In the genomic region with DNA sequence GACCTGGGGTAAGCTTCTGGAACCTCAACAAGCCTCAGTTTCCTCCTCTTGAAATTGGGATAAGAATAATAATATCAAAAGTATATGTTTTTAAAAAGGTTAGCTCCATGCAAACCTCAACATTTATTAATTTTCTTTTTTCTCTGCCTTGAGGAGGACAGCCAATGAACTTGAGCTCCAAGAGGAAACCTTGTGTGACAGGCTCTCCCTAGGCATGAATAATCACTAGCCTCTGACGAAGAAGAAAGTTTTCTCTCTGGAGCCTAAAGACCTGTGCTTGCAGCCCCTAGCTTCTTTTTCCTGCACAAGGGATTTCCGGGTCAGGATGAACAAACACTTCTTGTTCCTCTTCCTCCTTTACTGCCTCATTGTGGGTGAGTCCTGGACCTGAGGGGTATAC, we compare ENCODE assay signal across 7 cellular contexts.
"Had no signal": no experiment of that assay in that cellular context is flagged by ENCODE, and none has a peak within 500 bp of the region (broad histone marks: within the 10 kb centered on the region; RNA-seq: fewer than 3 reads in every experiment).

Gene PATE3, plus strand, starts transcription at position 301 of the 400 bp plus-strand sequence. Its CDS starts 25 bp downstream, at position 326.

- ATAC-seq: HCT116, HepG2 had no signal

- DNase-seq: GM23248, GOT3, H7, HFFc6, KBM-7 had no signal
